1 cellular context compared by ENCODE assay signal in genomic region chr12:108373111-108373510, GRCh38.
TF ChIP-seq lines count a peak whose summit lies in the region.

No MANE protein-coding gene starts in this region.

TF ChIP-seq in GM23338, 12 proteins besides CTCF, POLR2A, EP300 and RAD21 (continued from another document):
- TF ChIP-seq STAT1 (IDR thresholded peaks at IDR 0.05; ENCODE audit: unreplicated experiment) (no peak), REST (IDR thresholded peaks at IDR 0.05; ENCODE audit: unreplicated experiment) (no peak)
